1 cellular context compared by ENCODE assay signal in the genomic region with DNA sequence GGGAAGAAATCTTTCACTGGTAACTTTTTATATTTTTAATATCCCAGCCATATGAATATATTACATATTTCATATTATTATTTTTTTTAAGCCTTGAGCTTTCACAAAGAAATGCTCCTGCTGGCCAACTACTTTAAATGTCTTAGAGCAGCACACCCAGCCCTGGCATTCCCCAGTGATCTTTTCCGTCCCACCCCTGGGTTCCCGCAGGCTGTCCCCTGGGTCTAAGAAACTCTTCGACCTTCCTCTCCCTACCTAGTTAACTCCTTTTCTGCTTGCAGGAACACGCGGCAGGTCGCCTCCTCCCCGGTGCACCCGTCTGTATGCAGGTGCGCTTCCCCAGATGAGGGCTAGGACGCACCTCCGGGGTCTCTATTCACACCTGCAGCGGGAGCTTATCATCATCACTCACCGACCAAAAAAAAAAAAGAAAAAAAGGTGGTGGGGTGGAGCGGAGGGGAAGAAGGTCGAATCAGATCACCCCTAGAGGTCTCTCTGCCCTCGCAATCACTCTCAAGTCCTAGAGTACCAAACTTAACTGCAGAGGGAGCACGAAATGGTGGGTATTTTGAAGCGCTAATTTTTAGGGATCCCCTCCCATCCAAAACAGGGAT.
TF ChIP-seq lines count a peak whose summit lies in the region.

No MANE protein-coding gene starts in this region.

TF ChIP-seq in HEK293, 187 proteins besides CTCF, POLR2A, EP300 and RAD21 (continued from another document):
- TF ChIP-seq ZNF514 (tag by site-specific recombination; IDR thresholded peaks at IDR 0.05) (no peak), BCL11A (tag by site-specific recombination; IDR thresholded peaks at IDR 0.05; ENCODE audit: low read depth) (no peak), ZNF335 (tag by site-specific recombination; conservative IDR thresholded peaks at IDR 0.05) (0 out of 2 replicates have a peak, but pooled peaks have one; percentile 7), ZNF701 (tag by site-specific recombination; IDR thresholded peaks at IDR 0.05) (no peak), ZNF423 (tag by site-specific recombination; IDR thresholded peaks at IDR 0.05) (peak; percentile 47; the same call in 1 of the 2 replicates), ZFP69B (tag by site-specific recombination; IDR thresholded peaks at IDR 0.05) (no peak), ZNF621 (tag by site-specific recombination; IDR thresholded peaks at IDR 0.05) (no peak), ZNF792 (tag by site-specific recombination; IDR thresholded peaks at IDR 0.05) (no peak), WT1 (tag by site-specific recombination; IDR thresholded peaks at IDR 0.05) (no peak), OVOL3 (tag by site-specific recombination; IDR thresholded peaks at IDR 0.05) (no peak), ZNF654 (tag by site-specific recombination; IDR thresholded peaks at IDR 0.05; ENCODE audit: low read depth) (peak; percentile 7; the same call in 1 of the 2 replicates), ZSCAN30 (tag by site-specific recombination; IDR thresholded peaks at IDR 0.05) (no peak), ZBTB1 (tag by site-specific recombination; IDR thresholded peaks at IDR 0.05) (no peak), HOXC10 (CRISPR knock-in tag; IDR thresholded peaks at IDR 0.05) (no peak), GLI4 (tag by site-specific recombination; IDR thresholded peaks at IDR 0.05) (no peak), ZNF510 (tag by site-specific recombination; IDR thresholded peaks at IDR 0.05; ENCODE audit: insufficient replicate concordance) (no peak), ZFP37 (tag by site-specific recombination; IDR thresholded peaks at IDR 0.05) (no peak), ZNF23 (tag by site-specific recombination; IDR thresholded peaks at IDR 0.05; ENCODE audit: borderline replicate concordance) (no peak), SP2 (tag by site-specific recombination; IDR thresholded peaks at IDR 0.05) (no peak), ZNF677 (tag by site-specific recombination; IDR thresholded peaks at IDR 0.05) (no peak), ZNF221 (tag by site-specific recombination; IDR thresholded peaks at IDR 0.05; ENCODE audit: borderline replicate concordance) (no peak), ZBTB17 (tag by site-specific recombination; IDR thresholded peaks at IDR 0.05) (peak; percentile 60), ZNF837 (tag by site-specific recombination; IDR thresholded peaks at IDR 0.05) (no peak), ZNF133 (tag by site-specific recombination; IDR thresholded peaks at IDR 0.05) (no peak), ZNF324 (tag by site-specific recombination; IDR thresholded peaks at IDR 0.05) (no peak)
- TF ChIP-seq, protein P1, sequence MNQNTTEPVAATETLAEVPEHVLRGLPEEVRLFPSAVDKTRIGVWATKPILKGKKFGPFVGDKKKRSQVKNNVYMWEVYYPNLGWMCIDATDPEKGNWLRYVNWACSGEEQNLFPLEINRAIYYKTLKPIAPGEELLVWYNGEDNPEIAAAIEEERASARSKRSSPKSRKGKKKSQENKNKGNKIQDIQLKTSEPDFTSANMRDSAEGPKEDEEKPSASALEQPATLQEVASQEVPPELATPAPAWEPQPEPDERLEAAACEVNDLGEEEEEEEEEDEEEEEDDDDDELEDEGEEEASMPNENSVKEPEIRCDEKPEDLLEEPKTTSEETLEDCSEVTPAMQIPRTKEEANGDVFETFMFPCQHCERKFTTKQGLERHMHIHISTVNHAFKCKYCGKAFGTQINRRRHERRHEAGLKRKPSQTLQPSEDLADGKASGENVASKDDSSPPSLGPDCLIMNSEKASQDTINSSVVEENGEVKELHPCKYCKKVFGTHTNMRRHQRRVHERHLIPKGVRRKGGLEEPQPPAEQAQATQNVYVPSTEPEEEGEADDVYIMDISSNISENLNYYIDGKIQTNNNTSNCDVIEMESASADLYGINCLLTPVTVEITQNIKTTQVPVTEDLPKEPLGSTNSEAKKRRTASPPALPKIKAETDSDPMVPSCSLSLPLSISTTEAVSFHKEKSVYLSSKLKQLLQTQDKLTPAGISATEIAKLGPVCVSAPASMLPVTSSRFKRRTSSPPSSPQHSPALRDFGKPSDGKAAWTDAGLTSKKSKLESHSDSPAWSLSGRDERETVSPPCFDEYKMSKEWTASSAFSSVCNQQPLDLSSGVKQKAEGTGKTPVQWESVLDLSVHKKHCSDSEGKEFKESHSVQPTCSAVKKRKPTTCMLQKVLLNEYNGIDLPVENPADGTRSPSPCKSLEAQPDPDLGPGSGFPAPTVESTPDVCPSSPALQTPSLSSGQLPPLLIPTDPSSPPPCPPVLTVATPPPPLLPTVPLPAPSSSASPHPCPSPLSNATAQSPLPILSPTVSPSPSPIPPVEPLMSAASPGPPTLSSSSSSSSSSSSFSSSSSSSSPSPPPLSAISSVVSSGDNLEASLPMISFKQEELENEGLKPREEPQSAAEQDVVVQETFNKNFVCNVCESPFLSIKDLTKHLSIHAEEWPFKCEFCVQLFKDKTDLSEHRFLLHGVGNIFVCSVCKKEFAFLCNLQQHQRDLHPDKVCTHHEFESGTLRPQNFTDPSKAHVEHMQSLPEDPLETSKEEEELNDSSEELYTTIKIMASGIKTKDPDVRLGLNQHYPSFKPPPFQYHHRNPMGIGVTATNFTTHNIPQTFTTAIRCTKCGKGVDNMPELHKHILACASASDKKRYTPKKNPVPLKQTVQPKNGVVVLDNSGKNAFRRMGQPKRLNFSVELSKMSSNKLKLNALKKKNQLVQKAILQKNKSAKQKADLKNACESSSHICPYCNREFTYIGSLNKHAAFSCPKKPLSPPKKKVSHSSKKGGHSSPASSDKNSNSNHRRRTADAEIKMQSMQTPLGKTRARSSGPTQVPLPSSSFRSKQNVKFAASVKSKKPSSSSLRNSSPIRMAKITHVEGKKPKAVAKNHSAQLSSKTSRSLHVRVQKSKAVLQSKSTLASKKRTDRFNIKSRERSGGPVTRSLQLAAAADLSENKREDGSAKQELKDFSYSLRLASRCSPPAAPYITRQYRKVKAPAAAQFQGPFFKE (tag by site-specific recombination; IDR thresholded peaks at IDR 0.05; ENCODE audit: borderline replicate concordance): no peak
- TF ChIP-seq, protein P2, sequence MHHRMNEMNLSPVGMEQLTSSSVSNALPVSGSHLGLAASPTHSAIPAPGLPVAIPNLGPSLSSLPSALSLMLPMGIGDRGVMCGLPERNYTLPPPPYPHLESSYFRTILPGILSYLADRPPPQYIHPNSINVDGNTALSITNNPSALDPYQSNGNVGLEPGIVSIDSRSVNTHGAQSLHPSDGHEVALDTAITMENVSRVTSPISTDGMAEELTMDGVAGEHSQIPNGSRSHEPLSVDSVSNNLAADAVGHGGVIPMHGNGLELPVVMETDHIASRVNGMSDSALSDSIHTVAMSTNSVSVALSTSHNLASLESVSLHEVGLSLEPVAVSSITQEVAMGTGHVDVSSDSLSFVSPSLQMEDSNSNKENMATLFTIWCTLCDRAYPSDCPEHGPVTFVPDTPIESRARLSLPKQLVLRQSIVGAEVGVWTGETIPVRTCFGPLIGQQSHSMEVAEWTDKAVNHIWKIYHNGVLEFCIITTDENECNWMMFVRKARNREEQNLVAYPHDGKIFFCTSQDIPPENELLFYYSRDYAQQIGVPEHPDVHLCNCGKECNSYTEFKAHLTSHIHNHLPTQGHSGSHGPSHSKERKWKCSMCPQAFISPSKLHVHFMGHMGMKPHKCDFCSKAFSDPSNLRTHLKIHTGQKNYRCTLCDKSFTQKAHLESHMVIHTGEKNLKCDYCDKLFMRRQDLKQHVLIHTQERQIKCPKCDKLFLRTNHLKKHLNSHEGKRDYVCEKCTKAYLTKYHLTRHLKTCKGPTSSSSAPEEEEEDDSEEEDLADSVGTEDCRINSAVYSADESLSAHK (tag by site-specific recombination; IDR thresholded peaks at IDR 0.05): 0 out of 2 replicates have a peak, but pooled peaks have one; percentile 11
- TF ChIP-seq, protein P3, sequence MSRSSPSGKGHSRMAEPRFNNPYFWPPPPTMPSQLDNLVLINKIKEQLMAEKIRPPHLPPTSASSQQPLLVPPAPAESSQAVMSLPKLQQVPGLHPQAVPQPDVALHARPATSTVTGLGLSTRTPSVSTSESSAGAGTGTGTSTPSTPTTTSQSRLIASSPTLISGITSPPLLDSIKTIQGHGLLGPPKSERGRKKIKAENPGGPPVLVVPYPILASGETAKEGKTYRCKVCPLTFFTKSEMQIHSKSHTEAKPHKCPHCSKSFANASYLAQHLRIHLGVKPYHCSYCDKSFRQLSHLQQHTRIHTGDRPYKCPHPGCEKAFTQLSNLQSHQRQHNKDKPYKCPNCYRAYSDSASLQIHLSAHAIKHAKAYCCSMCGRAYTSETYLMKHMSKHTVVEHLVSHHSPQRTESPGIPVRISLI (tag by site-specific recombination; IDR thresholded peaks at IDR 0.05): 0 out of 2 replicates have a peak, but pooled peaks have one; percentile 67
- TF ChIP-seq, protein P4, sequence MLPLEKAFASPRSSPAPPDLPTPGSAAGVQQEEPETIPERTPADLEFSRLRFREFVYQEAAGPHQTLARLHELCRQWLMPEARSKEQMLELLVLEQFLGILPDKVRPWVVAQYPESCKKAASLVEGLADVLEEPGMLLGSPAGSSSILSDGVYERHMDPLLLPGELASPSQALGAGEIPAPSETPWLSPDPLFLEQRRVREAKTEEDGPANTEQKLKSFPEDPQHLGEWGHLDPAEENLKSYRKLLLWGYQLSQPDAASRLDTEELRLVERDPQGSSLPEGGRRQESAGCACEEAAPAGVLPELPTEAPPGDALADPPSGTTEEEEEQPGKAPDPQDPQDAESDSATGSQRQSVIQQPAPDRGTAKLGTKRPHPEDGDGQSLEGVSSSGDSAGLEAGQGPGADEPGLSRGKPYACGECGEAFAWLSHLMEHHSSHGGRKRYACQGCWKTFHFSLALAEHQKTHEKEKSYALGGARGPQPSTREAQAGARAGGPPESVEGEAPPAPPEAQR (tag by site-specific recombination; IDR thresholded peaks at IDR 0.05): no peak
- TF ChIP-seq, protein P5, sequence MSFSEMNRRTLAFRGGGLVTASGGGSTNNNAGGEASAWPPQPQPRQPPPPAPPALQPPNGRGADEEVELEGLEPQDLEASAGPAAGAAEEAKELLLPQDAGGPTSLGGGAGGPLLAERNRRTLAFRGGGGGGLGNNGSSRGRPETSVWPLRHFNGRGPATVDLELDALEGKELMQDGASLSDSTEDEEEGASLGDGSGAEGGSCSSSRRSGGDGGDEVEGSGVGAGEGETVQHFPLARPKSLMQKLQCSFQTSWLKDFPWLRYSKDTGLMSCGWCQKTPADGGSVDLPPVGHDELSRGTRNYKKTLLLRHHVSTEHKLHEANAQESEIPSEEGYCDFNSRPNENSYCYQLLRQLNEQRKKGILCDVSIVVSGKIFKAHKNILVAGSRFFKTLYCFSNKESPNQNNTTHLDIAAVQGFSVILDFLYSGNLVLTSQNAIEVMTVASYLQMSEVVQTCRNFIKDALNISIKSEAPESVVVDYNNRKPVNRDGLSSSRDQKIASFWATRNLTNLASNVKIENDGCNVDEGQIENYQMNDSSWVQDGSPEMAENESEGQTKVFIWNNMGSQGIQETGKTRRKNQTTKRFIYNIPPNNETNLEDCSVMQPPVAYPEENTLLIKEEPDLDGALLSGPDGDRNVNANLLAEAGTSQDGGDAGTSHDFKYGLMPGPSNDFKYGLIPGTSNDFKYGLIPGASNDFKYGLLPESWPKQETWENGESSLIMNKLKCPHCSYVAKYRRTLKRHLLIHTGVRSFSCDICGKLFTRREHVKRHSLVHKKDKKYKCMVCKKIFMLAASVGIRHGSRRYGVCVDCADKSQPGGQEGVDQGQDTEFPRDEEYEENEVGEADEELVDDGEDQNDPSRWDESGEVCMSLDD (tag by site-specific recombination; IDR thresholded peaks at IDR 0.05): no peak
- TF ChIP-seq, protein P6, sequence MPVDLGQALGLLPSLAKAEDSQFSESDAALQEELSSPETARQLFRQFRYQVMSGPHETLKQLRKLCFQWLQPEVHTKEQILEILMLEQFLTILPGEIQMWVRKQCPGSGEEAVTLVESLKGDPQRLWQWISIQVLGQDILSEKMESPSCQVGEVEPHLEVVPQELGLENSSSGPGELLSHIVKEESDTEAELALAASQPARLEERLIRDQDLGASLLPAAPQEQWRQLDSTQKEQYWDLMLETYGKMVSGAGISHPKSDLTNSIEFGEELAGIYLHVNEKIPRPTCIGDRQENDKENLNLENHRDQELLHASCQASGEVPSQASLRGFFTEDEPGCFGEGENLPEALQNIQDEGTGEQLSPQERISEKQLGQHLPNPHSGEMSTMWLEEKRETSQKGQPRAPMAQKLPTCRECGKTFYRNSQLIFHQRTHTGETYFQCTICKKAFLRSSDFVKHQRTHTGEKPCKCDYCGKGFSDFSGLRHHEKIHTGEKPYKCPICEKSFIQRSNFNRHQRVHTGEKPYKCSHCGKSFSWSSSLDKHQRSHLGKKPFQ (tag by site-specific recombination; IDR thresholded peaks at IDR 0.05): peak; percentile 67
- TF ChIP-seq, protein P7, sequence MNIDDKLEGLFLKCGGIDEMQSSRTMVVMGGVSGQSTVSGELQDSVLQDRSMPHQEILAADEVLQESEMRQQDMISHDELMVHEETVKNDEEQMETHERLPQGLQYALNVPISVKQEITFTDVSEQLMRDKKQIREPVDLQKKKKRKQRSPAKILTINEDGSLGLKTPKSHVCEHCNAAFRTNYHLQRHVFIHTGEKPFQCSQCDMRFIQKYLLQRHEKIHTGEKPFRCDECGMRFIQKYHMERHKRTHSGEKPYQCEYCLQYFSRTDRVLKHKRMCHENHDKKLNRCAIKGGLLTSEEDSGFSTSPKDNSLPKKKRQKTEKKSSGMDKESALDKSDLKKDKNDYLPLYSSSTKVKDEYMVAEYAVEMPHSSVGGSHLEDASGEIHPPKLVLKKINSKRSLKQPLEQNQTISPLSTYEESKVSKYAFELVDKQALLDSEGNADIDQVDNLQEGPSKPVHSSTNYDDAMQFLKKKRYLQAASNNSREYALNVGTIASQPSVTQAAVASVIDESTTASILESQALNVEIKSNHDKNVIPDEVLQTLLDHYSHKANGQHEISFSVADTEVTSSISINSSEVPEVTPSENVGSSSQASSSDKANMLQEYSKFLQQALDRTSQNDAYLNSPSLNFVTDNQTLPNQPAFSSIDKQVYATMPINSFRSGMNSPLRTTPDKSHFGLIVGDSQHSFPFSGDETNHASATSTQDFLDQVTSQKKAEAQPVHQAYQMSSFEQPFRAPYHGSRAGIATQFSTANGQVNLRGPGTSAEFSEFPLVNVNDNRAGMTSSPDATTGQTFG (tag by site-specific recombination; IDR thresholded peaks at IDR 0.05; ENCODE audit: borderline replicate concordance): no peak
- TF ChIP-seq, protein P8, sequence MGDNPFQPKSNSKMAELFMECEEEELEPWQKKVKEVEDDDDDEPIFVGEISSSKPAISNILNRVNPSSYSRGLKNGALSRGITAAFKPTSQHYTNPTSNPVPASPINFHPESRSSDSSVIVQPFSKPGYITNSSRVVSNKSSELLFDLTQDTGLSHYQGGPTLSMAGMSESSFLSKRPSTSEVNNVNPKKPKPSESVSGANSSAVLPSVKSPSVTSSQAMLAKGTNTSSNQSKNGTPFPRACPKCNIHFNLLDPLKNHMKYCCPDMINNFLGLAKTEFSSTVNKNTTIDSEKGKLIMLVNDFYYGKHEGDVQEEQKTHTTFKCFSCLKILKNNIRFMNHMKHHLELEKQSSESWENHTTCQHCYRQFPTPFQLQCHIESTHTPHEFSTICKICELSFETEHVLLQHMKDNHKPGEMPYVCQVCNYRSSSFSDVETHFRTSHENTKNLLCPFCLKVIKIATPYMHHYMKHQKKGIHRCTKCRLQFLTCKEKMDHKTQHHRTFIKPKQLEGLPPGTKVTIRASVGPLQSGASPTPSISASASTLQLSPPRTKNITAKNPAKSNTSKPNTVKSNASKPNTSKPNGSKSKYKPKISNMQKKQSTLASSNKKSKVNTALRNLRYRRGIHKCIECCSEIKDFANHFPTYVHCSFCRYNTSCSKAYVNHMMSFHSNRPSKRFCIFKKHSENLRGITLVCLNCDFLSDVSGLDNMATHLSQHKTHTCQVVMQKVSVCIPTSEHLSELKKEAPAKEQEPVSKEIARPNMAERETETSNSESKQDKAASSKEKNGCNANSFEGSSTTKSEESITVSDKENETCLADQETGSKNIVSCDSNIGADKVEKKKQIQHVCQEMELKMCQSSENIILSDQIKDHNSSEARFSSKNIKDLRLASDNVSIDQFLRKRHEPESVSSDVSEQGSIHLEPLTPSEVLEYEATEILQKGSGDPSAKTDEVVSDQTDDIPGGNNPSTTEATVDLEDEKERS (tag by site-specific recombination; IDR thresholded peaks at IDR 0.05): no peak
